ENCODE assay signal across 8 cellular contexts in genomic region chr14:56491299-56492285, GRCh38.
DNase-seq lines count a peak whose midpoint lies in the region; ATAC-seq, FAIRE-seq and TF ChIP-seq lines count a peak whose summit lies in the region.

No MANE protein-coding gene starts in this region.

- no peak for FAIRE-seq in pancreas (lab: Jason Lieb, UNC)

- WGBS in pancreas, 2 donors, result 32 to 39% methylated on average over 10 of the region's 10 CpGs

- no peaks in the 10 kb centered on the region for H3K36me3 Mint-ChIP-seq in activated CD8-positive, alpha-beta T cell treated with anti-CD3 and anti-CD28 coated beads, Interleukin-2, amount 10 ng/mL, durations not matched to agents 7 days and 5 days (ENCODE audit: low read depth)

- POLR2A ChIA-PET in AG04450 (lab: Yijun Ruan, JAX), result no interaction called here
- POLR2A ChIA-PET in activated CD8-positive, alpha-beta T cell treated with anti-CD3 and anti-CD28 coated beads, Interleukin-2, amount 10 ng/mL, durations not matched to agents 7 days and 5 days (lab: Charles Lee), result no interaction called here

- H3K9me3 Mint-ChIP-seq in activated CD8-positive, alpha-beta T cell treated with anti-CD3 and anti-CD28 coated beads, Interleukin-2, amount 10 ng/mL, durations not matched to agents 7 days and 5 days (ENCODE audit: insufficient read depth), result no peaks in the 10 kb centered on the region

- H3K27me3 ChIP-seq in AG04450 (ENCODE audit: control insufficient read depth, insufficient read depth, low read length), result no peaks in the 10 kb centered on the region
- H3K27me3 ChIP-seq in pancreas, result no peaks in the 10 kb centered on the region

- intact Hi-C loops in pancreas (cut with DNase I), result loop anchor here in 1 of 3 donors (10.0 kb wide), 1 partner anchor 823 kb away; no protein-coding TSS in a partner anchor

- DNase-seq in AG04450 (ENCODE audit: low read depth, low spot score), result peak; percentile 16
- peak; percentile 68 for DNase-seq in NCI-H2227 treated with DMSO at 0.1 percent for 48 hours (lab: John Stamatoyannopoulos, UW)
- peak; percentile 48 for DNase-seq in activated CD8-positive, alpha-beta T cell treated with anti-CD3 and anti-CD28 coated beads, Interleukin-2, amount 10 ng/mL, durations not matched to agents 7 days and 5 days
- DNase-seq in fibroblast of villous mesenchyme (ENCODE audit: low read depth), result peak; percentile 48
- DNase-seq in pancreas, result peak in 1 of 6 donors; percentile 31

- H3K4me1 ChIP-seq in pancreas, result no peaks in the 10 kb centered on the region

- H3K27ac ChIP-seq in AG04450 (ENCODE audit: low read depth, low read length), result no peak overlapping the region
- no peak overlapping the region for H3K27ac ChIP-seq in pancreas

- H3K4me3 Mint-ChIP-seq in activated CD8-positive, alpha-beta T cell treated with anti-CD3 and anti-CD28 coated beads, Interleukin-2, amount 10 ng/mL, durations not matched to agents 7 days and 5 days, result no peak overlapping the region

- H3K9me3 ChIP-seq in AG04450 (ENCODE audit: control insufficient read depth, insufficient read depth, low read length) (no peaks in the 10 kb centered on the region), pancreas (no peaks in the 10 kb centered on the region)

- TF ChIP-seq CTCF in AG04450 (IDR thresholded peaks at IDR 0.05; ENCODE audit: low read depth, low read length) (peak; percentile 86), GM12873 (IDR thresholded peaks at IDR 0.05; ENCODE audit: insufficient read depth, low read depth, low read length, missing control alignments) (peak; percentile 84), fibroblast of villous mesenchyme (IDR thresholded peaks at IDR 0.05; ENCODE audit: insufficient read depth, low read depth, low read length) (peak; percentile 80), pancreas (IDR thresholded peaks at IDR 0.05) (peak; percentile 22 to 64 (median 46))

- peaks cover 6% of the 10 kb centered on the region for H3K4me1 Mint-ChIP-seq in activated CD8-positive, alpha-beta T cell treated with anti-CD3 and anti-CD28 coated beads, Interleukin-2, amount 10 ng/mL, durations not matched to agents 7 days and 5 days (ENCODE audit: low read depth)

- no peak overlapping the region for H3K27ac Mint-ChIP-seq in activated CD8-positive, alpha-beta T cell treated with anti-CD3 and anti-CD28 coated beads, Interleukin-2, amount 10 ng/mL, durations not matched to agents 7 days and 5 days

- CTCF ChIA-PET in AG04450 (lab: Charles Lee), result interaction anchor here (0.6 to 4.7 kb wide), 54 partner anchors 9 to 1580 kb away, joined by 3 to 102 read pairs (median 4); no protein-coding TSS in a partner anchor
- CTCF ChIA-PET in activated CD8-positive, alpha-beta T cell treated with anti-CD3 and anti-CD28 coated beads, Interleukin-2, amount 10 ng/mL, durations not matched to agents 7 days and 5 days (lab: Charles Lee), result interaction anchor here (0.6 to 3.3 kb wide), 28 partner anchors 9 to 1042 kb away, joined by 3 to 16 read pairs (median 4); partner anchors contain the start of gene TMEM260

- H3K4me3 ChIP-seq in AG04450 (ENCODE audit: low read depth, low read length) (no peak overlapping the region; the same call in 1 of the 2 replicates), fibroblast of villous mesenchyme (ENCODE audit: low read depth, low read length) (no peak overlapping the region), pancreas (no peak overlapping the region)

- peak; percentile 74 for ATAC-seq in HG03175 (IDR thresholded peaks at IDR 0.05; ENCODE audit: unreplicated experiment)
- peak; percentile 57 for ATAC-seq in activated CD8-positive, alpha-beta T cell treated with anti-CD3 and anti-CD28 coated beads, Interleukin-2, amount 10 ng/mL, durations not matched to agents 7 days and 5 days
- ATAC-seq in pancreas, result peak; percentile 56 to 87 (median 83)
- no peak for ATAC-seq in HG03571 (IDR thresholded peaks at IDR 0.05; ENCODE audit: unreplicated experiment)

- peaks cover 5% of the 10 kb centered on the region for H3K27me3 Mint-ChIP-seq in activated CD8-positive, alpha-beta T cell treated with anti-CD3 and anti-CD28 coated beads, Interleukin-2, amount 10 ng/mL, durations not matched to agents 7 days and 5 days (ENCODE audit: low read depth)

- H3K36me3 ChIP-seq in pancreas, result no peaks in the 10 kb centered on the region
